In the genomic region with DNA sequence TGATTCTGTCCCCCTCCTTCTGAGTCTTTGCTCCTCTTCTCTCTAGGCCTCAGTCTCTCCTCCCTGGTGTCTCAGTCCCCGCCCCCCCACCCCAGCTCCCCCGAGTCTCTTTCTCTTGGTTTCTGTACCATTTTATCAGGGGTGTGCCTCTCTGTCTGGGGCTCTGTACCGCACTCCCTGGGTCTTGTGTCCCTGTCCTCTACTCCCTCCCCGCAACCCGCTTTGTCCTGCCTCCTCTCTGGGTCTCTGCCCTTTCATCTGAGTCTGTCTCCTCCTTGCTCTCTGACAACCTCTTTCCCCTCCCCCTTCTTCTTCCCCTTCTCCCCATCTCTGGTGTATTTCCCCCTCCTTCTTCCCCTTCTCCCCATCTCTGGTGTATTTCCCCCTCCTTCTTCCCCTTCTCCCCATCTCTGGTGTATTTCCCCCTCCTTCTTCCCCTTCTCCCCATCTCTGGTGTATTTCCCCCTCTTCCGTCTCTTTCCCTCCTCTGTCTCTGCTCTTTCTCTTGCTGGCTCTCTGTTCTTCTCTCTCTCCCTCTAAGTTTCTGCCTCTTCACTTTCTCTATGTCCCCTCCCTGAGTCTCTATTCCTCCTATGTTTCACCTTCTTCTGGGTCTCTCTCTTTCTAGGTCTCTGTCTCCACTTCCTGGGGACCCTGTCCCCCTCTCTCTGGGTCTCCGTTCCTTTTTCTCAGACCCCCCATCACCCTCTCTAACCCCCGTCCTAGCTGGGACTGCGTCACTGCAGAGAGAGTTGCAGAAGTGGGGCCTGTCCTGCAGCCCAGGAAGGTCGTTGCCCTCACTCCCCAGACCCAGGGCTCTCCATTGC, we compare ENCODE assay signal across 8 cellular contexts. TPM values are rescaled to one million over a fixed set of nuclear protein-coding genes. Genes with fewer than 3 reads are reported as not detected.
A peak's percentile ranks its signal among the peaks of the same experiment; 100 is the strongest.
DNase-seq lines count a peak whose midpoint lies in the region; FAIRE-seq and TF ChIP-seq lines count a peak whose summit lies in the region.

No MANE protein-coding gene starts in this region.

- H3K14ac ChIP-seq in trophoblast cell (ENCODE audit: low read length), result peak overlapping the region; percentile 93

- H3K9ac ChIP-seq in MM.1S (ENCODE audit: low read length) (no peak overlapping the region), duodenal mucosa (ENCODE audit: low read depth in 1 of 2, low read length in 2 of 2) (no peak overlapping the region), trophoblast cell (ENCODE audit: low read length) (peak overlapping the region; percentile 80)

- H3K18ac ChIP-seq in trophoblast cell (ENCODE audit: low read length), result peak overlapping the region; percentile 88

- peaks cover 46% of the 10 kb centered on the region for H3K79me1 ChIP-seq in trophoblast cell (ENCODE audit: low read length)

- POLR2A ChIA-PET in GM10248 (lab: Yijun Ruan, JAX), result no interaction called here

- H3K27me3 ChIP-seq in MM.1S (replicated peaks; ENCODE audit: insufficient read depth, low read length), result peaks cover 64% of the 10 kb centered on the region
- H3K27me3 ChIP-seq in duodenal mucosa (ENCODE audit: control insufficient read depth in 1 of 2, insufficient read depth in 2 of 2, low read length in 2 of 2), result peaks cover 35 to 45% of the 10 kb centered on the region in 2 donors
- H3K27me3 ChIP-seq in trophoblast cell (ENCODE audit: insufficient read depth, low read length), result no peaks in the 10 kb centered on the region
- peaks cover 43% of the 10 kb centered on the region for H3K27me3 ChIP-seq in MG63
- H3K27me3 ChIP-seq in small intestine (ENCODE audit: control insufficient read depth in 2 of 2, insufficient read depth in 2 of 2, low read length in 2 of 2), result peaks cover 0 to 21% of the 10 kb centered on the region in 2 donors

- peak overlapping the region; percentile 99 for H2BK5ac ChIP-seq in trophoblast cell (ENCODE audit: low read depth, low read length, poor library complexity)

- H2AK5ac ChIP-seq in trophoblast cell (ENCODE audit: low read length), result peak overlapping the region; percentile 75

- no peaks in the 10 kb centered on the region for H4K20me1 ChIP-seq in MM.1S (ENCODE audit: insufficient read depth, low read length)

- FAIRE-seq in small intestine (lab: Jason Lieb, UNC), result no peak

- H3F3A ChIP-seq in MM.1S (ENCODE audit: insufficient read depth, low read length), result no peaks in the 10 kb centered on the region

- H2BK12ac ChIP-seq in trophoblast cell (ENCODE audit: low read length), result peak overlapping the region; percentile 65

- H4K12ac ChIP-seq in trophoblast cell (ENCODE audit: low read depth, low read length), result peak overlapping the region; percentile 63

- peak overlapping the region; percentile 87 for H3K4ac ChIP-seq in trophoblast cell (ENCODE audit: low read depth, low read length)

- H3K9me3 ChIP-seq in MM.1S (replicated peaks; ENCODE audit: insufficient read depth, low read length), result no peaks in the 10 kb centered on the region
- no peaks in the 10 kb centered on the region for H3K9me3 ChIP-seq in duodenal mucosa (ENCODE audit: control insufficient read depth in 1 of 2, low read length in 2 of 2)
- peaks cover 2% of the 10 kb centered on the region for H3K9me3 ChIP-seq in trophoblast cell (ENCODE audit: insufficient read depth, low read depth, low read length)
- H3K9me3 ChIP-seq in MG63, result no peaks in the 10 kb centered on the region
- no peaks in the 10 kb centered on the region for H3K9me3 ChIP-seq in small intestine (ENCODE audit: control insufficient read depth, low read depth)

- CTCF ChIA-PET in GM10248 (lab: Yijun Ruan, JAX), result no interaction called here

- H2AFZ ChIP-seq in MM.1S (ENCODE audit: low read length) (no peak overlapping the region), trophoblast cell (ENCODE audit: insufficient read depth, low read length, poor library complexity) (no peak overlapping the region)

- H3K79me2 ChIP-seq in MM.1S (ENCODE audit: low read length) (no peaks in the 10 kb centered on the region), trophoblast cell (ENCODE audit: control insufficient read depth, insufficient read depth, low read length, poor library complexity) (peaks cover 25% of the 10 kb centered on the region)

- peak overlapping the region; percentile 82 for H4K8ac ChIP-seq in trophoblast cell (ENCODE audit: low read depth, low read length)

- H3K4me1 ChIP-seq in MM.1S (ENCODE audit: low read length), result peaks cover 5% of the 10 kb centered on the region; the same call in 1 of the 2 replicates
- H3K4me1 ChIP-seq in duodenal mucosa (ENCODE audit: control insufficient read depth in 1 of 2, insufficient read depth in 2 of 2, low read length in 2 of 2), result peaks cover 10 to 20% of the 10 kb centered on the region in 2 donors
- peaks cover 16 to 30% of the 10 kb centered on the region in 2 experiments for H3K4me1 ChIP-seq in trophoblast cell (ENCODE audit: control insufficient read depth in 1 of 2, insufficient read depth in 2 of 2, low read length in 2 of 2)
- H3K4me1 ChIP-seq in small intestine (ENCODE audit: control insufficient read depth in 2 of 2, insufficient read depth in 1 of 2, low read depth in 1 of 2, low read length in 1 of 2), result peaks cover 0 to 3% of the 10 kb centered on the region in 2 donors

- TF ChIP-seq CTCF in GM10248 (IDR thresholded peaks at IDR 0.05; ENCODE audit: control extremely low read depth, extremely low read depth, low read depth, missing control alignments), result no peak
- TF ChIP-seq CTCF in MM.1S (IDR thresholded peaks at IDR 0.05; ENCODE audit: low read length), result no peak
- TF ChIP-seq CTCF in lower leg skin (IDR thresholded peaks at IDR 0.05), result no peak

- no peaks in the 10 kb centered on the region for H3K9me2 ChIP-seq in MM.1S (replicated peaks; ENCODE audit: insufficient read depth, low read length)

- intact Hi-C loops in lower leg skin (cut with DNase I; ENCODE audit: low total_unique reads), result no loop called here

- H4K91ac ChIP-seq in trophoblast cell (ENCODE audit: low read depth, low read length), result peak overlapping the region; percentile 100

- no peak overlapping the region; the same call in 1 of the 2 replicates for H3K4me3 ChIP-seq in MM.1S (ENCODE audit: low read length)
- peak overlapping the region; percentile 4 to 32 for H3K4me3 ChIP-seq in duodenal mucosa (ENCODE audit: low read depth in 1 of 2, low read length in 2 of 2)
- H3K4me3 ChIP-seq in trophoblast cell (ENCODE audit: low read depth, low read length), result peak overlapping the region; percentile 66
- no peak overlapping the region for H3K4me3 ChIP-seq in MG63
- no peak overlapping the region for H3K4me3 ChIP-seq in small intestine (ENCODE audit: low read depth in 1 of 2, low read length in 2 of 2)
- H3K4me3 ChIP-seq in lower leg skin (ENCODE audit: low read depth, poor library complexity, severe bottlenecking), result no peak overlapping the region

- H3K36me3 ChIP-seq in MM.1S (replicated peaks; ENCODE audit: insufficient read depth, low read length), result no peaks in the 10 kb centered on the region
- H3K36me3 ChIP-seq in duodenal mucosa (ENCODE audit: control insufficient read depth in 1 of 2, insufficient read depth in 2 of 2, low read length in 2 of 2), result no peaks in the 10 kb centered on the region
- no peaks in the 10 kb centered on the region for H3K36me3 ChIP-seq in trophoblast cell (ENCODE audit: control insufficient read depth in 1 of 2, insufficient read depth in 2 of 2, low read length in 2 of 2)
- H3K36me3 ChIP-seq in MG63, result no peaks in the 10 kb centered on the region
- no peaks in the 10 kb centered on the region for H3K36me3 ChIP-seq in small intestine (ENCODE audit: control insufficient read depth in 2 of 2, insufficient read depth in 2 of 2, low read length in 2 of 2)

- peak overlapping the region; percentile 84 for H2BK120ac ChIP-seq in trophoblast cell (ENCODE audit: insufficient read depth, low read length, poor library complexity)

- TF ChIP-seq POLR2A in lower leg skin (IDR thresholded peaks at IDR 0.05), result no peak

- H3K27ac ChIP-seq in MM.1S (ENCODE audit: low read length) (no peak overlapping the region), duodenal mucosa (ENCODE audit: low read depth, low read length) (no peak overlapping the region), trophoblast cell (ENCODE audit: low read depth, low read length) (peak overlapping the region; percentile 100), small intestine (ENCODE audit: low read depth in 1 of 2, low read length in 1 of 2) (no peak overlapping the region)

- peak overlapping the region; percentile 29; the same call in 1 of the 2 replicates for H3K4me2 ChIP-seq in MM.1S (ENCODE audit: low read depth, low read length)
- H3K4me2 ChIP-seq in trophoblast cell (ENCODE audit: low read length), result peak overlapping the region; percentile 60

- DNase-seq in GM10248 (ENCODE audit: extremely low spot score) (peak; percentile 22), MM.1S (no peak), trophoblast cell (no peak), NCI-H2029 (lab: John Stamatoyannopoulos, UW) (no peak), MG63 (no peak), small intestine (no peak), lower leg skin (ENCODE audit: low spot score in 2 of 2) (no peak)

- no peak overlapping the region for H3K23ac ChIP-seq in trophoblast cell (ENCODE audit: low read length)

- no CpG with 5 or more reads among the region's 10 CpGs for WGBS in trophoblast cell (ENCODE audit: extremely low coverage, insufficient coverage, insufficient read length)
- 13 to 20% (median 14%) methylated on average over 8 to 10 of the region's 10 CpGs for whole genome bisulfite sequencing in small intestine, 3 donors
- 17 to 22% methylated on average over 10 of the region's 10 CpGs for WGBS in lower leg skin, 2 donors

RNA-seq across cellular contexts. Expression of a gene that starts 2.2 kb away (rescaled TPM):
- 22.5 and 22.6 TPM in 2 replicates for polyA plus RNA-seq in trophoblast cell (2013)
- not detected in 2 replicates for total RNA-seq in MG63 (2014; rRNA removed; shearing (Covaris generic); ENCODE audit: low replicate concordance)
- polyA plus RNA-seq in small intestine, result under 1 TPM; 0.22 to 0.60 (median 0.27) TPM
- 1 to 10 TPM in 3 of 4 donors, under 1 TPM in 1; 0.53 to 2.0 (median 1.7) TPM for total RNA-seq in lower leg skin

RNA-seq across cellular contexts. Expression of a gene that starts 34.0 kb away (rescaled TPM):
- polyA plus RNA-seq in trophoblast cell (2013), result 0.25 and 0.26 TPM in 2 replicates
- total RNA-seq in MG63 (2014; rRNA removed; shearing (Covaris generic); ENCODE audit: low replicate concordance), result 1.5 TPM in 1 of 2 replicates, not detected in the other
- 1 to 10 TPM; 1.8 to 9.6 (median 7.0) TPM for polyA plus RNA-seq in small intestine
- total RNA-seq in lower leg skin, result 1 to 10 TPM in 3 of 4 donors, under 1 TPM in 1; 0.51 to 5.9 (median 2.6) TPM

RNA-seq across cellular contexts. Expression of a gene that starts 44.9 kb away (rescaled TPM):
- polyA plus RNA-seq in trophoblast cell (2013), result 21.2 and 22.6 TPM in 2 replicates
- 113 and 173 TPM in 2 replicates for total RNA-seq in MG63 (2014; rRNA removed; shearing (Covaris generic); ENCODE audit: low replicate concordance)
- 10 to 100 TPM; 55.1 to 78.4 (median 70.2) TPM for polyA plus RNA-seq in small intestine
- total RNA-seq in lower leg skin, result 100 to 1,000 TPM in 3 of 4 donors, 10 to 100 TPM in 1; 83.1 to 112 (median 103) TPM

RNA-seq across cellular contexts. Expression of a gene that starts 52.7 kb away (rescaled TPM):
- 42.3 and 44.2 TPM in 2 replicates for polyA plus RNA-seq in trophoblast cell (2013)
- total RNA-seq in MG63 (2014; rRNA removed; shearing (Covaris generic); ENCODE audit: low replicate concordance), result 44.1 and 117 TPM in 2 replicates
- polyA plus RNA-seq in small intestine, result 10 to 100 TPM; 28.1 to 34.0 (median 33.1) TPM
- 10 to 100 TPM; 16.8 to 26.6 (median 20.0) TPM for total RNA-seq in lower leg skin

Comparison
In these comparisons a context has a peak if more than half of its experiments do, and no peak if none do; other contexts are left out.
1. H3K4me3 ChIP-seq: peak in duodenal mucosa (2 of 2) and trophoblast cell (single experiment); none in MM.1S (single experiment), MG63 (single experiment), small intestine (0 of 2) and lower leg skin (single experiment).